22 cellular contexts compared by ENCODE assay signal in genomic region chr6:168116446-168116974, GRCh38. TPM values are rescaled to one million over a fixed set of nuclear protein-coding genes. Genes with fewer than 3 reads are reported as not detected.
DNase-seq lines count a peak whose midpoint lies in the region; ATAC-seq and TF ChIP-seq lines count a peak whose summit lies in the region.
"Had no signal": no experiment of that assay in that cellular context is flagged by ENCODE, and none has a peak within 500 bp of the region (broad histone marks: within the 10 kb centered on the region; RNA-seq: fewer than 3 reads in every experiment).

No MANE protein-coding gene starts in this region.

- CTCF ChIA-PET in activated CD4-positive, alpha-beta T cell treated with anti-CD3 and anti-CD28 coated beads for 36 hours (lab: Charles Lee), result no interaction called here

- no peaks in the 10 kb centered on the region for H3K9me3 ChIP-seq in ovary
- H3K9me3 ChIP-seq: HAP-1 had no signal

- no peaks in the 10 kb centered on the region for H3K4me1 Mint-ChIP-seq in glutamatergic neuron (ENCODE audit: low read depth, unreplicated experiment)
- no peaks in the 10 kb centered on the region for H3K4me1 Mint-ChIP-seq in type B pancreatic cell (ENCODE audit: unreplicated experiment)
- H3K4me1 Mint-ChIP-seq in activated CD4-positive, alpha-beta T cell treated with anti-CD3 and anti-CD28 coated beads for 36 hours, result peaks cover 3% of the 10 kb centered on the region
- H3K4me1 Mint-ChIP-seq in activated T-cell treated with anti-CD3 and anti-CD28 coated beads, Interleukin-2, amount 50 U/mL, for 72 hours (ENCODE audit: low read depth), result no peaks in the 10 kb centered on the region

- H3K27me3 ChIP-seq in ovary, result no peaks in the 10 kb centered on the region

- H3K4me3 Mint-ChIP-seq in glutamatergic neuron (ENCODE audit: unreplicated experiment) (no peak overlapping the region), type B pancreatic cell (no peak overlapping the region)
- no peak overlapping the region for H3K4me3 Mint-ChIP-seq in activated CD4-positive, alpha-beta T cell treated with anti-CD3 and anti-CD28 coated beads for 36 hours
- H3K4me3 Mint-ChIP-seq in activated T-cell treated with anti-CD3 and anti-CD28 coated beads, Interleukin-2, amount 50 U/mL, for 72 hours, result no peak overlapping the region

- H3K27ac Mint-ChIP-seq in glutamatergic neuron (ENCODE audit: unreplicated experiment), result peak overlapping the region; percentile 63
- H3K27ac Mint-ChIP-seq in type B pancreatic cell, result no peak overlapping the region
- H3K27ac Mint-ChIP-seq in activated CD4-positive, alpha-beta T cell treated with anti-CD3 and anti-CD28 coated beads for 36 hours, result no peak overlapping the region
- no peak overlapping the region for H3K27ac Mint-ChIP-seq in activated T-cell treated with anti-CD3 and anti-CD28 coated beads, Interleukin-2, amount 50 U/mL, for 72 hours

- ATAC-seq in activated CD4-positive, alpha-beta T cell treated with anti-CD3 and anti-CD28 coated beads for 36 hours, result no peak
- ATAC-seq in activated T-cell treated with anti-CD3 and anti-CD28 coated beads, Interleukin-2, amount 50 U/mL, for 72 hours (replicated peaks in 1 of 2), result no peak

- intact Hi-C loops in ovary (cut with DNase I), result loop anchor here in 2 of 4 donors (2.0 to 5.0 kb wide), 2 partner anchors 44 to 191 kb away; no protein-coding TSS in a partner anchor
- intact Hi-C loops in activated CD4-positive, alpha-beta T cell treated with anti-CD3 and anti-CD28 coated beads for 36 hours (cut with DNase I, micrococcal nuclease), result no loop called here

- peaks cover 11% of the 10 kb centered on the region for H3K9me3 Mint-ChIP-seq in glutamatergic neuron (ENCODE audit: unreplicated experiment)
- H3K9me3 Mint-ChIP-seq in type B pancreatic cell, result peaks cover 5% of the 10 kb centered on the region
- H3K9me3 Mint-ChIP-seq in activated CD4-positive, alpha-beta T cell treated with anti-CD3 and anti-CD28 coated beads for 36 hours (ENCODE audit: low read depth), result no peaks in the 10 kb centered on the region
- peaks cover 3 to 6% of the 10 kb centered on the region in 2 donors for H3K9me3 Mint-ChIP-seq in activated T-cell treated with anti-CD3 and anti-CD28 coated beads, Interleukin-2, amount 50 U/mL, for 72 hours

- H3K36me3 Mint-ChIP-seq in glutamatergic neuron (ENCODE audit: unreplicated experiment) (peaks cover 9% of the 10 kb centered on the region), type B pancreatic cell (no peaks in the 10 kb centered on the region)
- no peaks in the 10 kb centered on the region for H3K36me3 Mint-ChIP-seq in activated CD4-positive, alpha-beta T cell treated with anti-CD3 and anti-CD28 coated beads for 36 hours (ENCODE audit: low read depth)
- H3K36me3 Mint-ChIP-seq in activated T-cell treated with anti-CD3 and anti-CD28 coated beads, Interleukin-2, amount 50 U/mL, for 72 hours (ENCODE audit: insufficient read depth in 2 of 2), result no peaks in the 10 kb centered on the region

- no peaks in the 10 kb centered on the region for H3K36me3 ChIP-seq in ovary
- H3K36me3 ChIP-seq: HAP-1 had no signal

- TF ChIP-seq EP300 in ovary (IDR thresholded peaks at IDR 0.05), result no peak

- POLR2A ChIA-PET in activated CD4-positive, alpha-beta T cell treated with anti-CD3 and anti-CD28 coated beads for 36 hours (lab: Charles Lee), result no interaction called here

- 91 to 98% (median 96%) methylated on average over 11 of the region's 11 CpGs for WGBS in ovary, 3 donors

- no peak overlapping the region for H3K4me3 ChIP-seq in ovary
- H3K4me3 ChIP-seq: HAP-1 had no signal

- DNase-seq in activated effector memory CD4-positive, alpha-beta T cell treated with anti-CD3 and anti-CD28 coated beads, Interleukin-2, amount 50 U/mL, for 16 hours, result peak; percentile 50
- DNase-seq in activated effector memory CD4-positive, alpha-beta T cell treated with Interleukin-2 at 50 U/mL for 16 hours, result no peak
- no peak for DNase-seq in glutamatergic neuron
- peak in 3 of 5 donors; percentile 7 to 16 (median 10) for DNase-seq in ovary
- DNase-seq in type B pancreatic cell (ENCODE audit: extremely low spot score, unreplicated experiment), result peak; percentile 32
- DNase-seq in activated CD4-positive, alpha-beta T cell treated with anti-CD3 and anti-CD28 coated beads for 36 hours, result no peak
- no peak for DNase-seq in activated T-cell treated with anti-CD3 and anti-CD28 coated beads, Interleukin-2, amount 50 U/mL, for 72 hours
- DNase-seq in NAMALWA (ENCODE audit: low spot score), result no peak
- DNase-seq: GDM1, NCI-H1105, NCI-H146, NCI-H2029, NCI-H345, NCI-H524 treated with DMSO at 0.1 percent for 48 hours, NCI-H82, Right ventricle myocardium superior had no signal

- no peak overlapping the region for H3K27ac ChIP-seq in ovary
- H3K27ac ChIP-seq: C4-2B, KMS-11 had no signal

- peaks cover 8% of the 10 kb centered on the region for H3K27me3 Mint-ChIP-seq in glutamatergic neuron (ENCODE audit: unreplicated experiment)
- H3K27me3 Mint-ChIP-seq in type B pancreatic cell, result peaks cover 4% of the 10 kb centered on the region
- peaks cover 2% of the 10 kb centered on the region for H3K27me3 Mint-ChIP-seq in activated CD4-positive, alpha-beta T cell treated with anti-CD3 and anti-CD28 coated beads for 36 hours
- no peaks in the 10 kb centered on the region for H3K27me3 Mint-ChIP-seq in activated T-cell treated with anti-CD3 and anti-CD28 coated beads, Interleukin-2, amount 50 U/mL, for 72 hours (ENCODE audit: low read depth)

- TF ChIP-seq POLR2A in ovary (IDR thresholded peaks at IDR 0.05), result no peak

- TF ChIP-seq CTCF in glutamatergic neuron (IDR thresholded peaks at IDR 0.05; ENCODE audit: partially characterized antibody, unreplicated experiment) (no peak), ovary (IDR thresholded peaks at IDR 0.05) (no peak), type B pancreatic cell (conservative IDR thresholded peaks at IDR 0.05) (no peak)

- no peaks in the 10 kb centered on the region for H3K4me1 ChIP-seq in ovary (ENCODE audit: insufficient read depth)
- H3K4me1 ChIP-seq: HAP-1 had no signal

RNA-seq across cellular contexts. Expression of gene FRMD1, which starts 37.5 kb away (rescaled TPM):
- not detected for total RNA-seq in glutamatergic neuron (ENCODE audit: unreplicated experiment)
- under 1 TPM in 5 of 7 donors, not detected in 2; 0.20 to 0.48 (median 0.31) TPM for total RNA-seq in ovary
- under 1 TPM; 0.10 to 0.36 TPM for polyA plus RNA-seq in ovary
- total RNA-seq in type B pancreatic cell (ENCODE audit: low replicate concordance), result 0.17 and 0.33 TPM in 2 replicates
- not detected for total RNA-seq in activated CD4-positive, alpha-beta T cell treated with anti-CD3 and anti-CD28 coated beads for 36 hours
- total RNA-seq in activated T-cell treated with anti-CD3 and anti-CD28 coated beads, Interleukin-2, amount 50 U/mL, for 72 hours, result under 1 TPM; 0.05 to 0.09 TPM
- total RNA-seq: Daoy, HT1080, SK-MEL-5 had no signal

Comparison
In these comparisons a context has a peak if more than half of its experiments do, and no peak if none do; other contexts are left out.
1. DNase-seq: peak in activated effector memory CD4-positive, alpha-beta T cell treated with anti-CD3 and anti-CD28 coated beads, Interleukin-2, amount 50 U/mL, for 16 hours (single experiment), ovary (3 of 5) and type B pancreatic cell (single experiment); none in activated effector memory CD4-positive, alpha-beta T cell treated with Interleukin-2 at 50 U/mL for 16 hours (single experiment), glutamatergic neuron (single experiment), activated CD4-positive, alpha-beta T cell treated with anti-CD3 and anti-CD28 coated beads for 36 hours (single experiment), activated T-cell treated with anti-CD3 and anti-CD28 coated beads, Interleukin-2, amount 50 U/mL, for 72 hours (0 of 2) and NAMALWA (single experiment).